Comparison of ENCODE assay signal across 1 cellular context in the genomic region with DNA sequence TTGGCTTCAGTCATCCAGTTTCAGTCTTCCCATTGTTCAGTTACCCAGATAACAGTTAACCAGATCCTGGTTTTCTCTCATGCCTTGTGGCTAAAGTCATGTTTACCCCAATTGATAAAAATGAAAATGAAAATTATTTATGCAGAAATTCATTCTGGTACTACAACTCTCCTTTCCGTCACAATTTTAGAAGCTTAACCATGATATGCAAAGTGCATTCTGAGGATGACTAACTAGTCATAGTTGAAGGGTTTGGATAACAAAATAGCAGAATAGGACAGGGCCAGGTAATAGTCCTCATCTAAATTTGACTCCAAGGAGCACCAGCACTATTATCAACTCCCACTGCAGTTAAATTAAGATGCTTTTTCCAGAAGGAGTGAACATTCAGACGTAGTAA.
TF ChIP-seq lines count a peak whose summit lies in the region.

No MANE protein-coding gene starts in this region.

TF ChIP-seq in GM12878, 131 proteins besides CTCF, POLR2A, EP300 and RAD21 (continued from another document and continues in another):
- TF ChIP-seq REST (IDR thresholded peaks at IDR 0.05; ENCODE audit: low read depth, low read length) (no peak), MXI1 (IDR thresholded peaks at IDR 0.05; ENCODE audit: low read depth, low read length) (no peak), KDM1A (IDR thresholded peaks at IDR 0.05; ENCODE audit: borderline replicate concordance) (no peak), CBX5 (IDR thresholded peaks at IDR 0.05; ENCODE audit: low read depth) (no peak), NRF1 (conservative IDR thresholded peaks at IDR 0.05; ENCODE audit: low read depth, low read length) (no peak), MTA3 (IDR thresholded peaks at IDR 0.05; ENCODE audit: borderline replicate concordance, low read length) (no peak), BMI1 (IDR thresholded peaks at IDR 0.05; ENCODE audit: borderline replicate concordance) (no peak), ZNF217 (IDR thresholded peaks at IDR 0.05) (no peak), RAD51 (IDR thresholded peaks at IDR 0.05) (no peak), FOXK2 (IDR thresholded peaks at IDR 0.05) (no peak), DPF2 (IDR thresholded peaks at IDR 0.05) (no peak), IRF4 (IDR thresholded peaks at IDR 0.05; ENCODE audit: low read depth, low read length) (peak; percentile 73; the same call in 1 of the 2 replicates), ZNF592 (IDR thresholded peaks at IDR 0.05) (no peak), RFX5 (IDR thresholded peaks at IDR 0.05; ENCODE audit: low read depth, low read length) (no peak), RB1 (IDR thresholded peaks at IDR 0.05; ENCODE audit: borderline replicate concordance) (no peak), NBN (IDR thresholded peaks at IDR 0.05) (no peak), MLLT1 (IDR thresholded peaks at IDR 0.05) (no peak), NFIC (IDR thresholded peaks at IDR 0.05; ENCODE audit: low read depth, low read length) (0 out of 2 replicates have a peak, but pooled peaks have one; percentile 22), JUND (IDR thresholded peaks at IDR 0.05; ENCODE audit: low read depth, low read length) (no peak), TCF12 (IDR thresholded peaks at IDR 0.05; ENCODE audit: low read depth, low read length) (no peak), ZNF207 (IDR thresholded peaks at IDR 0.05; ENCODE audit: borderline replicate concordance) (no peak), ZBED1 (IDR thresholded peaks at IDR 0.05; ENCODE audit: borderline replicate concordance) (no peak), GABPA (IDR thresholded peaks at IDR 0.05; ENCODE audit: low read depth) (no peak), ESRRA (IDR thresholded peaks at IDR 0.05; ENCODE audit: low read length) (no peak), NKRF (conservative IDR thresholded peaks at IDR 0.05) (no peak), JUNB (IDR thresholded peaks at IDR 0.05) (peak; percentile 55), ZNF384 (IDR thresholded peaks at IDR 0.05; ENCODE audit: borderline replicate concordance, low read depth, low read length) (no peak), SUZ12 (IDR thresholded peaks at IDR 0.05; ENCODE audit: unreplicated experiment) (no peak), YBX1 (IDR thresholded peaks at IDR 0.05) (no peak), TAF1 (IDR thresholded peaks at IDR 0.05; ENCODE audit: borderline replicate concordance, low read depth, low read length) (no peak), IKZF2 (IDR thresholded peaks at IDR 0.05) (peak; percentile 51 to 56), EED (IDR thresholded peaks at IDR 0.05; ENCODE audit: low read depth) (no peak), NFXL1 (IDR thresholded peaks at IDR 0.05; ENCODE audit: borderline replicate concordance) (no peak), SIN3A (IDR thresholded peaks at IDR 0.05; ENCODE audit: low read depth, low read length) (no peak), SIX5 (IDR thresholded peaks at IDR 0.05; ENCODE audit: low read depth, low read length, severe bottlenecking) (no peak), SMC3 (IDR thresholded peaks at IDR 0.05; ENCODE audit: borderline replicate concordance, low read length) (no peak), USF2 (IDR thresholded peaks at IDR 0.05; ENCODE audit: borderline replicate concordance, low read depth, low read length) (no peak)
- TF ChIP-seq, protein P1, sequence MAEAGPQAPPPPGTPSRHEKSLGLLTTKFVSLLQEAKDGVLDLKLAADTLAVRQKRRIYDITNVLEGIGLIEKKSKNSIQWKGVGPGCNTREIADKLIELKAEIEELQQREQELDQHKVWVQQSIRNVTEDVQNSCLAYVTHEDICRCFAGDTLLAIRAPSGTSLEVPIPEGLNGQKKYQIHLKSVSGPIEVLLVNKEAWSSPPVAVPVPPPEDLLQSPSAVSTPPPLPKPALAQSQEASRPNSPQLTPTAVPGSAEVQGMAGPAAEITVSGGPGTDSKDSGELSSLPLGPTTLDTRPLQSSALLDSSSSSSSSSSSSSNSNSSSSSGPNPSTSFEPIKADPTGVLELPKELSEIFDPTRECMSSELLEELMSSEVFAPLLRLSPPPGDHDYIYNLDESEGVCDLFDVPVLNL (IDR thresholded peaks at IDR 0.05; ENCODE audit: low read depth, low read length) = no peak
- TF ChIP-seq, protein P2, sequence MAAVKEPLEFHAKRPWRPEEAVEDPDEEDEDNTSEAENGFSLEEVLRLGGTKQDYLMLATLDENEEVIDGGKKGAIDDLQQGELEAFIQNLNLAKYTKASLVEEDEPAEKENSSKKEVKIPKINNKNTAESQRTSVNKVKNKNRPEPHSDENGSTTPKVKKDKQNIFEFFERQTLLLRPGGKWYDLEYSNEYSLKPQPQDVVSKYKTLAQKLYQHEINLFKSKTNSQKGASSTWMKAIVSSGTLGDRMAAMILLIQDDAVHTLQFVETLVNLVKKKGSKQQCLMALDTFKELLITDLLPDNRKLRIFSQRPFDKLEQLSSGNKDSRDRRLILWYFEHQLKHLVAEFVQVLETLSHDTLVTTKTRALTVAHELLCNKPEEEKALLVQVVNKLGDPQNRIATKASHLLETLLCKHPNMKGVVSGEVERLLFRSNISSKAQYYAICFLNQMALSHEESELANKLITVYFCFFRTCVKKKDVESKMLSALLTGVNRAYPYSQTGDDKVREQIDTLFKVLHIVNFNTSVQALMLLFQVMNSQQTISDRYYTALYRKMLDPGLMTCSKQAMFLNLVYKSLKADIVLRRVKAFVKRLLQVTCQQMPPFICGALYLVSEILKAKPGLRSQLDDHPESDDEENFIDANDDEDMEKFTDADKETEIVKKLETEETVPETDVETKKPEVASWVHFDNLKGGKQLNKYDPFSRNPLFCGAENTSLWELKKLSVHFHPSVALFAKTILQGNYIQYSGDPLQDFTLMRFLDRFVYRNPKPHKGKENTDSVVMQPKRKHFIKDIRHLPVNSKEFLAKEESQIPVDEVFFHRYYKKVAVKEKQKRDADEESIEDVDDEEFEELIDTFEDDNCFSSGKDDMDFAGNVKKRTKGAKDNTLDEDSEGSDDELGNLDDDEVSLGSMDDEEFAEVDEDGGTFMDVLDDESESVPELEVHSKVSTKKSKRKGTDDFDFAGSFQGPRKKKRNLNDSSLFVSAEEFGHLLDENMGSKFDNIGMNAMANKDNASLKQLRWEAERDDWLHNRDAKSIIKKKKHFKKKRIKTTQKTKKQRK (IDR thresholded peaks at IDR 0.05; ENCODE audit: low read depth, low read length) = no peak
- TF ChIP-seq, protein P3, sequence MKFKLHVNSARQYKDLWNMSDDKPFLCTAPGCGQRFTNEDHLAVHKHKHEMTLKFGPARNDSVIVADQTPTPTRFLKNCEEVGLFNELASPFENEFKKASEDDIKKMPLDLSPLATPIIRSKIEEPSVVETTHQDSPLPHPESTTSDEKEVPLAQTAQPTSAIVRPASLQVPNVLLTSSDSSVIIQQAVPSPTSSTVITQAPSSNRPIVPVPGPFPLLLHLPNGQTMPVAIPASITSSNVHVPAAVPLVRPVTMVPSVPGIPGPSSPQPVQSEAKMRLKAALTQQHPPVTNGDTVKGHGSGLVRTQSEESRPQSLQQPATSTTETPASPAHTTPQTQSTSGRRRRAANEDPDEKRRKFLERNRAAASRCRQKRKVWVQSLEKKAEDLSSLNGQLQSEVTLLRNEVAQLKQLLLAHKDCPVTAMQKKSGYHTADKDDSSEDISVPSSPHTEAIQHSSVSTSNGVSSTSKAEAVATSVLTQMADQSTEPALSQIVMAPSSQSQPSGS (IDR thresholded peaks at IDR 0.05; ENCODE audit: low read length) = peak; percentile 60; the same call in 1 of the 2 replicates
- TF ChIP-seq, protein P4, sequence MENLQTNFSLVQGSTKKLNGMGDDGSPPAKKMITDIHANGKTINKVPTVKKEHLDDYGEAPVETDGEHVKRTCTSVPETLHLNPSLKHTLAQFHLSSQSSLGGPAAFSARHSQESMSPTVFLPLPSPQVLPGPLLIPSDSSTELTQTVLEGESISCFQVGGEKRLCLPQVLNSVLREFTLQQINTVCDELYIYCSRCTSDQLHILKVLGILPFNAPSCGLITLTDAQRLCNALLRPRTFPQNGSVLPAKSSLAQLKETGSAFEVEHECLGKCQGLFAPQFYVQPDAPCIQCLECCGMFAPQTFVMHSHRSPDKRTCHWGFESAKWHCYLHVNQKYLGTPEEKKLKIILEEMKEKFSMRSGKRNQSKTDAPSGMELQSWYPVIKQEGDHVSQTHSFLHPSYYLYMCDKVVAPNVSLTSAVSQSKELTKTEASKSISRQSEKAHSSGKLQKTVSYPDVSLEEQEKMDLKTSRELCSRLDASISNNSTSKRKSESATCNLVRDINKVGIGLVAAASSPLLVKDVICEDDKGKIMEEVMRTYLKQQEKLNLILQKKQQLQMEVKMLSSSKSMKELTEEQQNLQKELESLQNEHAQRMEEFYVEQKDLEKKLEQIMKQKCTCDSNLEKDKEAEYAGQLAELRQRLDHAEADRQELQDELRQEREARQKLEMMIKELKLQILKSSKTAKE (IDR thresholded peaks at IDR 0.05; ENCODE audit: low read depth, poor library complexity, severe bottlenecking) = peak; percentile 19
